ENCODE assay signal across 19 cellular contexts in genomic region chr11:104462346-104462745, GRCh38.
DNase-seq lines count a peak whose midpoint lies in the region; ATAC-seq, FAIRE-seq and TF ChIP-seq lines count a peak whose summit lies in the region.
"Had no signal": no experiment of that assay in that cellular context is flagged by ENCODE, and none has a peak within 500 bp of the region (broad histone marks: within the 10 kb centered on the region; RNA-seq: fewer than 3 reads in every experiment).

No MANE protein-coding gene starts in this region.

- H3K4me3 ChIP-seq in AG04450 (ENCODE audit: low read depth, low read length) (no peak overlapping the region), astrocyte (ENCODE audit: insufficient read depth, low read depth, low read length) (no peak overlapping the region), foreskin fibroblast (ENCODE audit: low read depth in 1 of 2, low read length in 2 of 2) (no peak overlapping the region), HAP-1 (no peak overlapping the region)
- H3K4me3 ChIP-seq: esophagus squamous epithelium, lower lobe of right lung, thyroid gland had no signal

- CTCF ChIA-PET in AG04450 (lab: Charles Lee) = no interaction called here

- no peak for TF ChIP-seq CTCF in AG04450 (IDR thresholded peaks at IDR 0.05; ENCODE audit: low read depth, low read length)
- TF ChIP-seq CTCF in astrocyte (IDR thresholded peaks at IDR 0.05; ENCODE audit: insufficient read depth, low read depth, low read length) = no peak
- no peak for TF ChIP-seq CTCF in foreskin fibroblast (IDR thresholded peaks at IDR 0.05; ENCODE audit: low read depth, low read length)

- H2AFZ ChIP-seq in astrocyte (ENCODE audit: low read depth, low read length) = no peak overlapping the region

- H3K27ac ChIP-seq in AG04450 (ENCODE audit: low read depth, low read length) = no peak overlapping the region
- H3K27ac ChIP-seq in astrocyte (ENCODE audit: low read depth, low read length) = no peak overlapping the region
- H3K27ac ChIP-seq: esophagus squamous epithelium, lower lobe of right lung, thyroid gland had no signal

- no peak for FAIRE-seq in astrocyte (lab: Jason Lieb, UNC)
- FAIRE-seq: HepG2 had no signal

- H3K4me1 ChIP-seq in astrocyte (ENCODE audit: insufficient read depth, low read length) (no peaks in the 10 kb centered on the region), HAP-1 (no peaks in the 10 kb centered on the region)
- H3K4me1 ChIP-seq: lower lobe of right lung, thyroid gland had no signal

- H3K27me3 Mint-ChIP-seq in astrocyte (ENCODE audit: low read depth, unreplicated experiment) = no peaks in the 10 kb centered on the region
- H3K27me3 Mint-ChIP-seq: B cell had no signal

- H3K79me2 ChIP-seq in astrocyte (ENCODE audit: insufficient read depth, low read length) = no peaks in the 10 kb centered on the region

- H3K4me1 Mint-ChIP-seq in astrocyte (ENCODE audit: low read depth, unreplicated experiment) = peaks cover 9% of the 10 kb centered on the region
- H3K4me1 Mint-ChIP-seq: B cell; naive thymus-derived CD8-positive, alpha-beta T cell had no signal

- no peaks in the 10 kb centered on the region for H3K9me3 Mint-ChIP-seq in astrocyte (ENCODE audit: unreplicated experiment)

- DNase-seq in AG04450 (ENCODE audit: low read depth, low spot score) (peak; percentile 68), HCEC 1CT (peak; percentile 63), astrocyte (ENCODE audit: low read depth) (peak; percentile 64), foreskin fibroblast (peak; percentile 75 to 88), NCI-H1092 (lab: John Stamatoyannopoulos, UW) (no peak), retina (no peak), HAP-1 (ENCODE audit: low spot score in 2 of 2) (no peak)
- DNase-seq: activated effector memory CD4-positive, alpha-beta T cell treated with Interleukin-2 at 50 U/mL for 16 hours; aorta; DMS153; esophagus squamous epithelium; lower lobe of right lung; naive thymus-derived CD8-positive, alpha-beta T cell; stimulated activated CD4-positive, alpha-beta T cell treated with anti-CD3 and anti-CD28 coated beads, Interleukin-2, amount 100 ng/mL, for 24 hours; thyroid gland had no signal

- no peaks in the 10 kb centered on the region for H3K36me3 Mint-ChIP-seq in astrocyte (ENCODE audit: low read depth, unreplicated experiment)
- H3K36me3 Mint-ChIP-seq: naive thymus-derived CD8-positive, alpha-beta T cell had no signal

- peak overlapping the region; percentile 55 for H3K27ac Mint-ChIP-seq in astrocyte (ENCODE audit: unreplicated experiment)
- H3K27ac Mint-ChIP-seq: B cell; naive thymus-derived CD8-positive, alpha-beta T cell had no signal

- no peak overlapping the region for H3K9ac ChIP-seq in astrocyte (ENCODE audit: low read length)

- no peaks in the 10 kb centered on the region for H3K36me3 ChIP-seq in astrocyte (ENCODE audit: insufficient read depth, low read length)
- no peaks in the 10 kb centered on the region for H3K36me3 ChIP-seq in HAP-1 (replicated peaks)
- H3K36me3 ChIP-seq: esophagus squamous epithelium, lower lobe of right lung, thyroid gland had no signal

- no peaks in the 10 kb centered on the region for H3K9me3 ChIP-seq in AG04450 (ENCODE audit: control insufficient read depth, insufficient read depth, low read length)
- no peaks in the 10 kb centered on the region for H3K9me3 ChIP-seq in astrocyte (ENCODE audit: insufficient read depth, low read depth, low read length)
- no peaks in the 10 kb centered on the region for H3K9me3 ChIP-seq in HAP-1
- H3K9me3 ChIP-seq: esophagus squamous epithelium, lower lobe of right lung, thyroid gland had no signal

- POLR2A ChIA-PET in AG04450 (lab: Yijun Ruan, JAX) = no interaction called here

- no peak overlapping the region for H3K4me3 Mint-ChIP-seq in astrocyte (ENCODE audit: unreplicated experiment)
- H3K4me3 Mint-ChIP-seq: B cell; naive thymus-derived CD8-positive, alpha-beta T cell had no signal

- no peak overlapping the region for H3K4me2 ChIP-seq in astrocyte (ENCODE audit: low read length)

- no peak for ATAC-seq in GM21367 (IDR thresholded peaks at IDR 0.05; ENCODE audit: unreplicated experiment)
- ATAC-seq: HepG2; lower lobe of right lung; naive thymus-derived CD8-positive, alpha-beta T cell; Panc1 had no signal

- H3K27me3 ChIP-seq in AG04450 (ENCODE audit: control insufficient read depth, insufficient read depth, low read length) = no peaks in the 10 kb centered on the region
- H3K27me3 ChIP-seq in astrocyte (ENCODE audit: insufficient read depth, low read length) = no peaks in the 10 kb centered on the region
- no peaks in the 10 kb centered on the region for H3K27me3 ChIP-seq in HAP-1 (ENCODE audit: low read depth)
- H3K27me3 ChIP-seq: esophagus squamous epithelium, thyroid gland had no signal

- H4K20me1 ChIP-seq in astrocyte (ENCODE audit: insufficient read depth, low read length) = no peaks in the 10 kb centered on the region

- in situ Hi-C loops in HAP-1 (cut with MboI; ENCODE audit: low sequenced_read_pairs) = no loop called here

Comparison
In these comparisons a context has a peak if more than half of its experiments do, and no peak if none do; other contexts are left out.
1. DNase-seq: peak in AG04450 (single experiment), HCEC 1CT (single experiment), astrocyte (single experiment) and foreskin fibroblast (2 of 2); none in NCI-H1092 (single experiment), retina (single experiment) and HAP-1 (0 of 2).